ENCODE assay signal across 8 cellular contexts in genomic region chr11:73787643-73788537, GRCh38. TPM values are rescaled to one million over a fixed set of nuclear protein-coding genes. Genes with fewer than 3 reads are reported as not detected.
DNase-seq lines count a peak whose midpoint lies in the region; ATAC-seq and FAIRE-seq lines count a peak whose summit lies in the region.

TSS of gene MRPL48 (plus strand) at chr11:73787874. CDS start at chr11:73787972, 98 bp downstream.

- ATAC-seq in HG03460 (IDR thresholded peaks at IDR 0.05; ENCODE audit: unreplicated experiment) (peak; percentile 91), left lobe of liver (peak; percentile 94)

- H3K36me3 Mint-ChIP-seq in activated CD4-positive, alpha-beta T cell treated with anti-CD3 and anti-CD28 coated beads, Interleukin-2, amount 10 ng/mL, durations not matched to agents 24 days and 14 days (ENCODE audit: low read depth) = no peaks in the 10 kb centered on the region

- DNase-seq in Ammon's horn (ENCODE audit: low spot score) (peak; percentile 92), GM19239 (ENCODE audit: insufficient read length, low spot score) (peak; percentile 89), NCI-H526 (lab: John Stamatoyannopoulos, UW) (peak; percentile 97 to 98), dedifferentiated amniotic fluid mesenchymal stem cell (ENCODE audit: extremely low spot score) (peak; percentile 85), left lobe of liver (ENCODE audit: low spot score) (peak; percentile 93)
- DNase-seq in activated CD4-positive, alpha-beta T cell treated with anti-CD3 and anti-CD28 coated beads, Interleukin-2, amount 10 ng/mL, durations not matched to agents 24 days and 14 days = peak; percentile 96
- peak; percentile 80 for DNase-seq in stimulated activated CD4-positive, alpha-beta T cell treated with anti-CD3 and anti-CD28 coated beads, Interleukin-2, amount 100 ng/mL, for 4 hours (ENCODE audit: low read depth)

- peak within 1 kb of the TSS; percentile 95 for H3K27ac Mint-ChIP-seq in activated CD4-positive, alpha-beta T cell treated with anti-CD3 and anti-CD28 coated beads, Interleukin-2, amount 10 ng/mL, durations not matched to agents 24 days and 14 days

- no peaks in the 10 kb centered on the region for H3K9me3 Mint-ChIP-seq in activated CD4-positive, alpha-beta T cell treated with anti-CD3 and anti-CD28 coated beads, Interleukin-2, amount 10 ng/mL, durations not matched to agents 24 days and 14 days

- H3K4me3 Mint-ChIP-seq in activated CD4-positive, alpha-beta T cell treated with anti-CD3 and anti-CD28 coated beads, Interleukin-2, amount 10 ng/mL, durations not matched to agents 24 days and 14 days = peak within 1 kb of the TSS; percentile 99

- FAIRE-seq in GM19239 (lab: Jason Lieb, UNC) = peak; percentile 91

- H3K27me3 Mint-ChIP-seq in activated CD4-positive, alpha-beta T cell treated with anti-CD3 and anti-CD28 coated beads, Interleukin-2, amount 10 ng/mL, durations not matched to agents 24 days and 14 days = no peaks in the 10 kb centered on the region

- H3K4me1 Mint-ChIP-seq in activated CD4-positive, alpha-beta T cell treated with anti-CD3 and anti-CD28 coated beads, Interleukin-2, amount 10 ng/mL, durations not matched to agents 24 days and 14 days = peaks cover 14% of the 10 kb centered on the region

- intact Hi-C loops in activated CD4-positive, alpha-beta T cell treated with anti-CD3 and anti-CD28 coated beads, Interleukin-2, amount 10 ng/mL, durations not matched to agents 24 days and 14 days (cut with micrococcal nuclease) = loop anchor here (1.0 to 5.0 kb wide), 4 partner anchors 9 to 384 kb away; partner anchors contain the start of genes C2CD3, COA4, PAAF1 and PPME1

RNA-seq across cellular contexts. Expression of gene MRPL48, which starts in this region (rescaled TPM):
- total RNA-seq in activated CD4-positive, alpha-beta T cell treated with anti-CD3 and anti-CD28 coated beads, Interleukin-2, amount 10 ng/mL, durations not matched to agents 24 days and 14 days = 67.2 and 69.0 TPM in 2 replicates
- 14.9 TPM for total RNA-seq in left lobe of liver

Comparison
In these comparisons a context has a peak if more than half of its experiments do, and no peak if none do; other contexts are left out.
1. Peak in every context shown above with its lines: DNase-seq and ATAC-seq.